22 cellular contexts compared by ENCODE assay signal in the genomic region with DNA sequence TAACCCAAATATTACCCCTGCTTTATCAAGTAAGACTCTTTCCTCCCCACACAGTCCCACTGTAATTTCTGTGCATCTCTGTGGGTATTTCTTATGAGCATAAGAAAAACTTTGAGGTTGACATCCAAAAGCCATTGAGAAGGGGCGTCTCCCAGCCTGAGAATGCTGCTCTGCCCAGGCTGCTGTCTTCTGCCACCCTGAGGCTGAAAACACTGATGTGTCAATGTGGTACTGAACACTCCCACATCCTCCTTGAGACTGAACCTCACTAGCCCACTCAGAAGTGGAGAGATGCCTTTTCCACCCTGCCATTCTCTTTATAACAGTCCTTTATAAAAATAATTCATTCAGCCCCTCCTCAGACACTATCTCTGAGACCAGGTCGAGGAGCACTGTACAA.
DNase-seq lines count a peak whose midpoint lies in the region; ATAC-seq and TF ChIP-seq lines count a peak whose summit lies in the region.
"Had no signal": no experiment of that assay in that cellular context is flagged by ENCODE, and none has a peak within 500 bp of the region (broad histone marks: within the 10 kb centered on the region; RNA-seq: fewer than 3 reads in every experiment).

No MANE protein-coding gene starts in this region.

- BruUV-seq in IMR-90 (replicated peaks; lab: Mats Ljungman, UMichigan) = no TSS peak

- no peak overlapping the region for H4K5ac ChIP-seq in IMR-90 (ENCODE audit: low read depth, low read length)

- no peak overlapping the region for H3K23ac ChIP-seq in IMR-90 (ENCODE audit: low read depth, low read length)

- no peak overlapping the region for H3K4me3 Mint-ChIP-seq in activated CD4-positive, alpha-beta T cell treated with anti-CD3 and anti-CD28 coated beads, Interleukin-2, amount 10 ng/mL, durations not matched to agents 24 days and 14 days
- H3K4me3 Mint-ChIP-seq: activated B cell treated with CpG ODN at 0.5 μM for 24 hours, T-cell, type B pancreatic cell had no signal

- intact Hi-C loops in activated CD4-positive, alpha-beta T cell treated with anti-CD3 and anti-CD28 coated beads, Interleukin-2, amount 10 ng/mL, durations not matched to agents 24 days and 14 days (cut with micrococcal nuclease) = loop anchor here (5.0 kb wide), 1 partner anchor 97 kb away; no protein-coding TSS in a partner anchor
- intact Hi-C loops in IMR-90 (cut with micrococcal nuclease) (loop anchor here (5.0 kb wide), 1 partner anchor 107 kb away; no protein-coding TSS in a partner anchor), esophagus muscularis mucosa (cut with DNase I) (loop anchor here (5.0 kb wide), 1 partner anchor 47 kb away; no protein-coding TSS in a partner anchor)

- H3K36me3 ChIP-seq in IMR-90 (ENCODE audit: control insufficient read depth, insufficient read depth, low read length) (no peaks in the 10 kb centered on the region), esophagus muscularis mucosa (no peaks in the 10 kb centered on the region)
- H3K36me3 ChIP-seq: brain microvascular endothelial cell, heart right ventricle had no signal

- peak overlapping the region; percentile 72 for H3K27ac Mint-ChIP-seq in activated CD4-positive, alpha-beta T cell treated with anti-CD3 and anti-CD28 coated beads, Interleukin-2, amount 10 ng/mL, durations not matched to agents 24 days and 14 days
- H3K27ac Mint-ChIP-seq: activated B cell treated with CpG ODN at 0.5 μM for 24 hours, T-cell, type B pancreatic cell had no signal

- H3K27me3 ChIP-seq in IMR-90 (ENCODE audit: control insufficient read depth, insufficient read depth, low read length) = no peaks in the 10 kb centered on the region
- no peaks in the 10 kb centered on the region for H3K27me3 ChIP-seq in esophagus muscularis mucosa
- H3K27me3 ChIP-seq: brain microvascular endothelial cell had no signal

- H3K4ac ChIP-seq in IMR-90 (ENCODE audit: low read depth, low read length) = no peak overlapping the region

- CTCF ChIA-PET in IMR-90 (lab: Yijun Ruan, JAX) = no interaction called here

- H3K4me3 ChIP-seq in GM12865 (ENCODE audit: low read depth, low read length) (no peak overlapping the region), IMR-90 (ENCODE audit: insufficient read depth, low read depth, low read length) (no peak overlapping the region), esophagus muscularis mucosa (no peak overlapping the region)
- H3K4me3 ChIP-seq: heart right ventricle had no signal

- H2AK5ac ChIP-seq in IMR-90 (ENCODE audit: low read depth, low read length) = no peak overlapping the region

- no peaks in the 10 kb centered on the region for H3K79me1 ChIP-seq in IMR-90 (ENCODE audit: low read depth in 1 of 2, low read length in 2 of 2)

- no peak overlapping the region for H3K18ac ChIP-seq in IMR-90 (ENCODE audit: low read depth, low read length)

- H3K4me1 Mint-ChIP-seq in activated CD4-positive, alpha-beta T cell treated with anti-CD3 and anti-CD28 coated beads, Interleukin-2, amount 10 ng/mL, durations not matched to agents 24 days and 14 days = peaks cover 27% of the 10 kb centered on the region
- H3K4me1 Mint-ChIP-seq: activated B cell treated with CpG ODN at 0.5 μM for 24 hours, T-cell had no signal

- H3K9me3 ChIP-seq in IMR-90 (ENCODE audit: control insufficient read depth, insufficient read depth, low read length) = no peaks in the 10 kb centered on the region
- H3K9me3 ChIP-seq in esophagus muscularis mucosa = no peaks in the 10 kb centered on the region

- peaks cover 8% of the 10 kb centered on the region for H3K9me1 ChIP-seq in IMR-90 (ENCODE audit: insufficient read depth, low read length)

- H2BK120ac ChIP-seq in IMR-90 (ENCODE audit: low read depth, low read length) = no peak overlapping the region

- TF ChIP-seq EP300 in esophagus muscularis mucosa (IDR thresholded peaks at IDR 0.05) = no peak

- H4K91ac ChIP-seq in IMR-90 (ENCODE audit: insufficient read depth, low read depth, low read length) = no peak overlapping the region

- no peak overlapping the region for H2BK5ac ChIP-seq in IMR-90 (ENCODE audit: low read depth, low read length, poor library complexity, severe bottlenecking)

- no peak overlapping the region for H3K56ac ChIP-seq in IMR-90 (ENCODE audit: extremely low read depth, insufficient read depth, low read length)

- H2AFZ ChIP-seq in IMR-90 (replicated peaks; ENCODE audit: low read length, poor library complexity) = no peak overlapping the region

- TF ChIP-seq CTCF in GM12865 (IDR thresholded peaks at IDR 0.05; ENCODE audit: insufficient read depth, low read depth, low read length, missing control alignments) = no peak
- TF ChIP-seq CTCF in IMR-90 (conservative IDR thresholded peaks at IDR 0.05; ENCODE audit: low read depth, low read length) = no peak
- TF ChIP-seq CTCF in esophagus muscularis mucosa (IDR thresholded peaks at IDR 0.05) = no peak

- H3K27ac ChIP-seq in IMR-90 (ENCODE audit: insufficient read depth, low read length) (no peak overlapping the region), esophagus muscularis mucosa (replicated peaks in 1 of 4) (peak overlapping the region in 3 of 4 donors; percentile 22 to 86 (median 78))
- H3K27ac ChIP-seq: brain microvascular endothelial cell, heart right ventricle had no signal

- no peak for TF ChIP-seq RAD21 in IMR-90 (IDR thresholded peaks at IDR 0.05; ENCODE audit: low read length)

- H3K27me3 Mint-ChIP-seq in activated CD4-positive, alpha-beta T cell treated with anti-CD3 and anti-CD28 coated beads, Interleukin-2, amount 10 ng/mL, durations not matched to agents 24 days and 14 days = peaks cover 2% of the 10 kb centered on the region

- dilution Hi-C loops in IMR-90 (cut with HindIII; ENCODE audit: low sequenced_read_pairs, unreplicated experiment) = no loop called here

- in situ Hi-C loops in IMR-90 (cut with MboI; ENCODE audit: low sequenced_read_pairs) = no loop called here

- H3K4me1 ChIP-seq in IMR-90 (ENCODE audit: control insufficient read depth, insufficient read depth, low read length) = peaks cover 17% of the 10 kb centered on the region
- peaks cover 0 to 37% (median 23%) of the 10 kb centered on the region in 4 donors for H3K4me1 ChIP-seq in esophagus muscularis mucosa

- no peak overlapping the region for H3K14ac ChIP-seq in IMR-90 (replicated peaks; ENCODE audit: low read depth, low read length)

- ATAC-seq in IMR-90 (ENCODE audit: low read depth) = no peak
- ATAC-seq: esophagus mucosa, heart right ventricle, right cardiac atrium, T-cell had no signal

- POLR2A ChIA-PET in IMR-90 (lab: Charles Lee; ENCODE audit: unreplicated experiment) = no interaction called here

- DNase-seq in activated CD4-positive, alpha-beta T cell treated with anti-CD3 and anti-CD28 coated beads, Interleukin-2, amount 10 ng/mL, durations not matched to agents 24 days and 14 days = peak; percentile 61
- no peak for DNase-seq in activated CD4-positive, alpha-beta T cell treated with anti-CD3 and anti-CD28 coated beads, Interleukin-2, amount 50 U/mL, for 1 hour
- DNase-seq in GM12865 (ENCODE audit: low read depth) = peak; percentile 29
- DNase-seq in IMR-90 = no peak
- no peak for DNase-seq in esophagus muscularis mucosa (ENCODE audit: extremely low spot score)
- no peak for DNase-seq in foreskin melanocyte
- DNase-seq in NCI-H524 (lab: John Stamatoyannopoulos, UW) = no peak
- no peak for DNase-seq in SHP77 treated with DMSO at 0.1 percent for 48 hours (lab: John Stamatoyannopoulos, UW)
- DNase-seq: activated B cell treated with CpG ODN at 0.5 μM for 24 hours, activated gamma-delta T cell treated with Interleukin-2 at 50 U/mL for 16 hours, brain microvascular endothelial cell, DMS79, heart right ventricle, kidney, mesenchymal stem cell, MM.1S, NCI-H748 treated with DMSO at 0.1 percent for 48 hours, right cardiac atrium, RPMI8226, T-cell had no signal

- no peak overlapping the region for H3K4me2 ChIP-seq in IMR-90 (ENCODE audit: low read depth, low read length)

- H2BK15ac ChIP-seq in IMR-90 (ENCODE audit: low read depth, low read length) = no peak overlapping the region

- no peak overlapping the region for H2AK9ac ChIP-seq in IMR-90 (replicated peaks; ENCODE audit: low read depth, low read length, poor library complexity)

- H3K9ac ChIP-seq in IMR-90 (ENCODE audit: low read depth, low read length) = no peak overlapping the region

- TF ChIP-seq POLR2A in IMR-90 (IDR thresholded peaks at IDR 0.05; ENCODE audit: low read depth, low read length) (no peak), esophagus muscularis mucosa (IDR thresholded peaks at IDR 0.05; ENCODE audit: low read depth) (no peak)

- 80% methylated on average over 1 of the region's 2 CpGs; no CpG with 5 or more reads in 1 of the 2 experiments for WGBS in IMR-90 (ENCODE audit: extremely low coverage in 2 of 2, insufficient read length in 1 of 2), 2 experiments
- 81% methylated on average over 2 of the region's 2 CpGs for WGBS in esophagus muscularis mucosa

- H3K36me3 Mint-ChIP-seq in activated CD4-positive, alpha-beta T cell treated with anti-CD3 and anti-CD28 coated beads, Interleukin-2, amount 10 ng/mL, durations not matched to agents 24 days and 14 days (ENCODE audit: low read depth) = no peaks in the 10 kb centered on the region
- H3K36me3 Mint-ChIP-seq: T-cell, type B pancreatic cell had no signal

- H2BK20ac ChIP-seq in IMR-90 (ENCODE audit: low read depth, low read length) = 0 out of 2 replicates have a peak overlapping the region, but pooled peaks have one; percentile 5

- H4K8ac ChIP-seq in IMR-90 (ENCODE audit: low read depth in 2 of 2, low read length in 2 of 2) = no peak overlapping the region

- H4K20me1 ChIP-seq in IMR-90 (ENCODE audit: insufficient read depth, low read length) = no peaks in the 10 kb centered on the region; the same call in 1 of the 2 replicates

- H3K9me3 Mint-ChIP-seq in activated CD4-positive, alpha-beta T cell treated with anti-CD3 and anti-CD28 coated beads, Interleukin-2, amount 10 ng/mL, durations not matched to agents 24 days and 14 days = peaks cover 9% of the 10 kb centered on the region
- H3K9me3 Mint-ChIP-seq: activated B cell treated with CpG ODN at 0.5 μM for 24 hours, T-cell, type B pancreatic cell had no signal

TF ChIP-seq in IMR-90, 13 proteins besides CTCF, POLR2A, EP300 and RAD21 (continues in another document):
- TF ChIP-seq MXI1 (IDR thresholded peaks at IDR 0.05; ENCODE audit: borderline replicate concordance, low read depth, low read length) (no peak), CEBPB (IDR thresholded peaks at IDR 0.05; ENCODE audit: low read depth, low read length) (no peak), CHD1 (IDR thresholded peaks at IDR 0.05; ENCODE audit: low read depth, low read length) (no peak), FOS (IDR thresholded peaks at IDR 0.05; ENCODE audit: low read depth, low read length) (no peak), BHLHE40 (IDR thresholded peaks at IDR 0.05; ENCODE audit: low read depth, low read length) (no peak)

Comparison
In these comparisons a context has a peak if more than half of its experiments do, and no peak if none do; other contexts are left out.
1. DNase-seq: peak in activated CD4-positive, alpha-beta T cell treated with anti-CD3 and anti-CD28 coated beads, Interleukin-2, amount 10 ng/mL, durations not matched to agents 24 days and 14 days (single experiment) and GM12865 (single experiment); none in activated CD4-positive, alpha-beta T cell treated with anti-CD3 and anti-CD28 coated beads, Interleukin-2, amount 50 U/mL, for 1 hour (single experiment), IMR-90 (single experiment), esophagus muscularis mucosa (single experiment), foreskin melanocyte (single experiment), NCI-H524 (0 of 2) and SHP77 treated with DMSO at 0.1 percent for 48 hours (single experiment).